In the genomic region with DNA sequence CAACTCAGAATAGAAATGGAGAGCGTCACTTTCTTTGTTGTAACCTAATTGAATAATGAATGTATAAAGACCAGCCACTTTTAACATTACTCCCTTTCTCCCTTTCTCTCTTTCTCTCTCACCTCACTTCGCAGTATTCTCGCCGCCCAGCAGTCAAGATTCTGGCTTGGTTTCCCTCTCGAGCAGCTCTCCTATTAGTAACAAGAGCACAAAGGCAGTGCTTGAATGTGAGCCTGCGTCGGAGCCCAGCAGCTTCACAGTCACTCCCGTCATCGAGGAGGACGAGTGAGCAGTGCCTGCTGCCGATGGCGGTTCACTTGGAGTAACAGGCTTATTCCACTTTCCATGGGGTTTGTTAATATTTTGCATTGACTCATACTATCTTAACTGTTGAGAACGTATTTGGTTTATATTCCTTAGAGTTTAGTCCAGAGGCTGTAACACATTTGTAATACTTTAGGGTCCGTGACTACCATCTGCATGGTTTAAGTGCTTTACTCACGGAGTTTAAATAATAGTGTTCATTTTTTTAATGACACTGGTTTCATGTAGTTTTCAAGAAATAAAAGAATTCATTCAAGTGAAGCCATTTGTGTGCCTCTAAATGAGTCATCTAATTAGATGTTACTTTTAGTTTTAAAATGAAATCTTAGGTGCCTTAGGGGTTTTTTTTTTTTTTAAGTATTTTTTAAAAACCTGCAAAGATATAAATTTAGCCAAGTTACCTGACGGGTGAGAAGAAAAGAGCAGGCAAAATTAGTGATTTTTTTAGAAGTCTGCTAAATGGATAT, we compare ENCODE assay signal across 1 cellular context.
TF ChIP-seq lines count a peak whose summit lies in the region.

No MANE protein-coding gene starts in this region.

TF ChIP-seq in HEK293, 187 proteins besides CTCF, POLR2A, EP300 and RAD21 (continued from another document):
- TF ChIP-seq ZNF366 (tag by site-specific recombination; conservative IDR thresholded peaks at IDR 0.05) = peak; percentile 62
